In the genomic region with DNA sequence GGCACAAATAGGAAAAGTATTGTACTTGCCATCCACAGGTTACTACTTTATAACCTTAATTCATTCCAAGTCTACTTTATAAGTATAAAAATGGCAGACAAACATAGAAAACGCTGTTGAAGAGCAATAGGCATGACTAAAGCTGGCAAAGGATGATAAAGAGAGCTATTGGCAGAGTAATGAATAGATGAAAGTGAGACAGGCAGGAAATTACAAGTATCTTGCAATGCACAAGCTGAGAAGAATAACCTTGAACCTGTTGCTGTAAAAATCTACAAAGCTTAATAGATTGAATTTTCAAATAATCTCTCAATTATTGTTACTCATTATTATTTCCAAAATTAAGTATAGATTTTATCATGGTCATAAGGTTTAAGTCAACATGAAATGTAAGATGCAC, we compare ENCODE assay signal across 20 cellular contexts. TPM values are rescaled to one million over a fixed set of nuclear protein-coding genes. Genes with fewer than 3 reads are reported as not detected.
DNase-seq lines count a peak whose midpoint lies in the region; ATAC-seq, FAIRE-seq and TF ChIP-seq lines count a peak whose summit lies in the region.
"Had no signal": no experiment of that assay in that cellular context is flagged by ENCODE, and none has a peak within 500 bp of the region (broad histone marks: within the 10 kb centered on the region; RNA-seq: fewer than 3 reads in every experiment).

No MANE protein-coding gene starts in this region.

- intact Hi-C loops in CD4-positive, alpha-beta memory T cell (cut with micrococcal nuclease), result loop anchor here (1.0 to 2.0 kb wide), 2 partner anchors 8 to 21 kb away; no protein-coding TSS in a partner anchor

- no peaks in the 10 kb centered on the region for H3K9me3 Mint-ChIP-seq in T-helper 1 cell treated with Interleukin-12 subunit alpha and Interleukin-12 subunit beta and Interleukin-4 antibody, amounts not matched to agents 30 μg/mL and 1 μg/mL, for 36 hours
- no peaks in the 10 kb centered on the region for H3K9me3 Mint-ChIP-seq in CD4-positive, alpha-beta memory T cell
- H3K9me3 Mint-ChIP-seq in T-cell, result no peaks in the 10 kb centered on the region
- H3K9me3 Mint-ChIP-seq: neural progenitor cell had no signal

- H3K4me1 ChIP-seq in CD4-positive, alpha-beta memory T cell (ENCODE audit: insufficient read depth, low read length), result peaks cover 76% of the 10 kb centered on the region
- H3K4me1 ChIP-seq: SJCRH30 had no signal

- H3K27me3 ChIP-seq in CD4-positive, alpha-beta memory T cell (ENCODE audit: insufficient read depth, low read length), result no peaks in the 10 kb centered on the region
- H3K27me3 ChIP-seq: BLaER1, body of pancreas, neural progenitor cell, SJCRH30, spleen, thyroid gland had no signal

- DNase-seq in T-helper 1 cell, result no peak
- DNase-seq in CD4-positive, alpha-beta memory T cell, result no peak
- DNase-seq in T-cell, result no peak
- no peak for DNase-seq in epithelial cell of prostate (ENCODE audit: low read depth, low spot score)
- DNase-seq in GM12891 (ENCODE audit: insufficient read length, low spot score), result no peak
- no peak for DNase-seq in ACHN
- DNase-seq: activated gamma-delta T cell treated with Interleukin-2 at 50 U/mL for 16 hours, body of pancreas, DMS 273 treated with DMSO at 0.1 percent for 48 hours, midbrain, NCI-H2029, SJCRH30, spleen, thyroid gland had no signal

- no peaks in the 10 kb centered on the region for H3K9me3 ChIP-seq in CD4-positive, alpha-beta memory T cell (ENCODE audit: control insufficient read depth in 1 of 2, low read length in 2 of 2)
- H3K9me3 ChIP-seq: BLaER1, body of pancreas, SJCRH30, spleen, thyroid gland had no signal

- in situ Hi-C loops in ACHN (cut with HindIII; ENCODE audit: low pct_ligation_motif_present, low pct_unique_long_range_greater_than_20kb, low sequenced_read_pairs), result no loop called here

- CTCF ChIA-PET in CD4-positive, alpha-beta memory T cell (lab: Charles Lee; ENCODE audit: partially characterized antibody), result interaction anchor here (0.8 to 1.5 kb wide), 4 partner anchors 11 to 195 kb away, joined by 3 read pairs; no protein-coding TSS in a partner anchor
- CTCF ChIA-PET in T-cell (lab: Charles Lee), result interaction anchor here (0.8 to 1.8 kb wide), 3 partner anchors 16 to 193 kb away, joined by 3 to 6 read pairs (median 5); no protein-coding TSS in a partner anchor

- H3K4me3 ChIP-seq in CD4-positive, alpha-beta memory T cell (ENCODE audit: low read length in 2 of 2), result no peak overlapping the region
- H3K4me3 ChIP-seq: BLaER1, body of pancreas, neural progenitor cell, SJCRH30, spleen, thyroid gland had no signal

- peaks cover 30% of the 10 kb centered on the region for H3K36me3 Mint-ChIP-seq in T-helper 1 cell treated with Interleukin-12 subunit alpha and Interleukin-12 subunit beta and Interleukin-4 antibody, amounts not matched to agents 30 μg/mL and 1 μg/mL, for 36 hours (ENCODE audit: low read depth)
- H3K36me3 Mint-ChIP-seq in CD4-positive, alpha-beta memory T cell, result peaks cover 12 to 13% of the 10 kb centered on the region in 2 donors
- H3K36me3 Mint-ChIP-seq in T-cell, result peaks cover 33% of the 10 kb centered on the region

- H3K27me3 Mint-ChIP-seq in T-helper 1 cell treated with Interleukin-12 subunit alpha and Interleukin-12 subunit beta and Interleukin-4 antibody, amounts not matched to agents 30 μg/mL and 1 μg/mL, for 36 hours (ENCODE audit: low read depth), result no peaks in the 10 kb centered on the region
- H3K27me3 Mint-ChIP-seq in CD4-positive, alpha-beta memory T cell, result no peaks in the 10 kb centered on the region
- H3K27me3 Mint-ChIP-seq in T-cell, result no peaks in the 10 kb centered on the region

- H3K36me3 ChIP-seq in CD4-positive, alpha-beta memory T cell (ENCODE audit: insufficient read depth, low read length), result no peaks in the 10 kb centered on the region
- H3K36me3 ChIP-seq: neural progenitor cell, thyroid gland had no signal

- FAIRE-seq in GM12891 (lab: Jason Lieb, UNC), result no peak
- FAIRE-seq: A204.1, frontal cortex had no signal

- H3K27ac ChIP-seq in CD4-positive, alpha-beta memory T cell (ENCODE audit: low read depth, low read length), result no peak overlapping the region
- H3K27ac ChIP-seq in epithelial cell of prostate, result peak overlapping the region; percentile 70
- H3K27ac ChIP-seq: BLaER1, body of pancreas, neural progenitor cell, SJCRH30, spleen, thyroid gland had no signal

- H3K4me3 Mint-ChIP-seq in T-helper 1 cell treated with Interleukin-12 subunit alpha and Interleukin-12 subunit beta and Interleukin-4 antibody, amounts not matched to agents 30 μg/mL and 1 μg/mL, for 36 hours, result peak overlapping the region; percentile 2
- peak overlapping the region in 6 of 8 donors; percentile 7 to 43 (median 16) for H3K4me3 Mint-ChIP-seq in CD4-positive, alpha-beta memory T cell
- peak overlapping the region in 1 of 3 donors; percentile 46 for H3K4me3 Mint-ChIP-seq in T-cell
- H3K4me3 Mint-ChIP-seq: neural progenitor cell had no signal

- ATAC-seq in T-cell (replicated peaks in 1 of 4), result peak; percentile 52 to 74 (median 66)
- ATAC-seq in HG02885 (IDR thresholded peaks at IDR 0.05; ENCODE audit: poor library complexity, unreplicated experiment), result no peak
- ATAC-seq: body of pancreas had no signal

- POLR2A ChIA-PET in CD4-positive, alpha-beta memory T cell (lab: Charles Lee; ENCODE audit: partially characterized antibody), result interaction anchor here (1.1 kb wide), 1 partner anchor 8 kb away, joined by 5 read pairs; no protein-coding TSS in a partner anchor
- POLR2A ChIA-PET in T-cell (lab: Charles Lee), result interaction anchor here (0.6 to 1.1 kb wide), 6 partner anchors 8 to 82 kb away, joined by 3 to 4 read pairs (median 3); no protein-coding TSS in a partner anchor

- no peak for TF ChIP-seq POLR2A in GM12891 (IDR thresholded peaks at IDR 0.05; ENCODE audit: low read depth, low read length)

- peak overlapping the region; percentile 62 for H3K27ac Mint-ChIP-seq in T-helper 1 cell treated with Interleukin-12 subunit alpha and Interleukin-12 subunit beta and Interleukin-4 antibody, amounts not matched to agents 30 μg/mL and 1 μg/mL, for 36 hours
- peak overlapping the region in 5 of 7 donors; percentile 24 to 68 (median 43) for H3K27ac Mint-ChIP-seq in CD4-positive, alpha-beta memory T cell
- peak overlapping the region; percentile 62 to 77 for H3K27ac Mint-ChIP-seq in T-cell
- H3K27ac Mint-ChIP-seq: neural progenitor cell had no signal

- peaks cover 61% of the 10 kb centered on the region for H3K4me1 Mint-ChIP-seq in T-helper 1 cell treated with Interleukin-12 subunit alpha and Interleukin-12 subunit beta and Interleukin-4 antibody, amounts not matched to agents 30 μg/mL and 1 μg/mL, for 36 hours (ENCODE audit: low read depth)
- peaks cover 49 to 80% (median 65%) of the 10 kb centered on the region in 4 donors for H3K4me1 Mint-ChIP-seq in CD4-positive, alpha-beta memory T cell
- peaks cover 77 to 84% (median 83%) of the 10 kb centered on the region in 3 donors for H3K4me1 Mint-ChIP-seq in T-cell

TF ChIP-seq in GM12891, 5 proteins besides CTCF, POLR2A, EP300 and RAD21:
- no peak for TF ChIP-seq TAF1 (IDR thresholded peaks at IDR 0.05; ENCODE audit: low read depth, low read length)
- TF ChIP-seq POLR2AphosphoS5 (IDR thresholded peaks at IDR 0.05; ENCODE audit: low read depth, low read length), result no peak
- no peak for TF ChIP-seq SPI1 (IDR thresholded peaks at IDR 0.05; ENCODE audit: low read depth, low read length)
- no peak for TF ChIP-seq PAX5 (IDR thresholded peaks at IDR 0.05; ENCODE audit: insufficient read depth, low read length, severe bottlenecking)
- TF ChIP-seq POU2F2 (IDR thresholded peaks at IDR 0.05; ENCODE audit: low read depth, low read length), result no peak

RNA-seq across cellular contexts. Expression of gene PELI1, which starts 8.8 kb away (rescaled TPM):
- total RNA-seq in CD4-positive, alpha-beta memory T cell, result 10 to 100 TPM; 36.7 to 40.5 TPM
- 10 to 100 TPM; 11.3 to 15.4 TPM for polyA plus RNA-seq in CD4-positive, alpha-beta memory T cell
- total RNA-seq in T-cell, result 100 to 1,000 TPM in 2 of 5 donors, 10 to 100 TPM in 3; 41.9 to 195 (median 50.4) TPM
- 16.7 TPM for polyA plus RNA-seq in GM12891 (2012; ENCODE audit: low read depth, missing spikeins)
